Comparison of ENCODE assay signal across 8 cellular contexts in the genomic region with DNA sequence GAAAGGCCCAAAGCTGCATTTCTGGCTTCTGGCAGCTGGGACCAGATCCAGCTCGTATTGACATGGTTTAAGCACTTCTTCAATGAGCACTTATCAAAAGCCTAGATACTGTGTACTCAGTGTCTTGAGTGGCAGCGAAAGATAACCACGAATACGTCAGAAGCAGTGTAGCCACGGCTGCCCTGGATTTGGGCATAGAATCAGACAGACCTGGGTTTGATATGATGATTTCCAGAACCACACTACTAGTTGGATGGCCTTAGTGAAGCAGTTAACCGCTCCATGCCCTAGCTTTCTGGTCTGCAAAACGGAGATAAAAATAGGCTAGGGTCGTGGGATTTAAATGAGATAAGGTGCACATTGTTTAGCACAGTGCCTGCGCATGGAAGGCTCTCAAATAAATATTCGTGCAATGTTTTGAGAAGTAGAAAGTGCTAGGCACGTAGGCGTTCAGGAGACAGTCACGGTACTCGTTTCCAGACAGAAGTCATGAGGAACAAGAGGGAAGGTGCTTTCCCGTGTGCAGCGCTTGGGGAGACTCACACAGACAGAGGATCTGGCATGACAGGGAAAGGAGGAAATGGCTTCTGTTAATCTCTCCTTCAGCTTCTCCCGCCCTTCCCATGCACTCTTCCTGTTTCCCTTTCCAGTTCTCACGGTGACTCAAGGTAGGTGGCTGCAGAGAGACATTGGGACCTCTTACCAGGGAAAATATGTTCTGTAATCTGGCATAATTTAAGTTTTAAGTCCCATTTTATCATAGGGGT.
DNase-seq lines count a peak whose midpoint lies in the region; ATAC-seq and TF ChIP-seq lines count a peak whose summit lies in the region.

No MANE protein-coding gene starts in this region.

- H3K4me3 ChIP-seq in GM12864 (ENCODE audit: low read depth, low read length) (peak overlapping the region; percentile 65), mesodermal cell (ENCODE audit: extremely low read depth, insufficient read depth, low read length, poor library complexity, severe bottlenecking) (no peak overlapping the region), thymus (ENCODE audit: low read length) (peak overlapping the region; percentile 16)

- ATAC-seq in HG02610 (IDR thresholded peaks at IDR 0.05; ENCODE audit: unreplicated experiment), result peak; percentile 30

- peak overlapping the region; percentile 74 for H3K4me3 Mint-ChIP-seq in chondrocyte (ENCODE audit: unreplicated experiment)

- peak; percentile 56 for DNase-seq in GM12864 (ENCODE audit: low read depth)
- peak; percentile 57 for DNase-seq in RPMI7951 (ENCODE audit: low read depth)
- no peak for DNase-seq in chondrocyte (ENCODE audit: low spot score)
- no peak for DNase-seq in amniotic stem cell (lab: John Stamatoyannopoulos, UW)
- DNase-seq in COLO668 (lab: John Stamatoyannopoulos, UW; ENCODE audit: unreplicated experiment), result no peak

- 88% methylated on average over 16 of the region's 18 CpGs for WGBS in mesodermal cell (ENCODE audit: insufficient coverage in 2 of 2), 2 experiments
- 58% methylated on average over 18 of the region's 18 CpGs for WGBS in thymus

- peaks cover 67% of the 10 kb centered on the region for H3K4me1 Mint-ChIP-seq in chondrocyte (ENCODE audit: low read depth)

- H3K27ac ChIP-seq in mesodermal cell (ENCODE audit: low read depth, low read length, severe bottlenecking), result peak overlapping the region; percentile 95
- peak overlapping the region; percentile 87 for H3K27ac ChIP-seq in thymus (ENCODE audit: low read depth)

- H3K27me3 ChIP-seq in thymus (ENCODE audit: control insufficient read depth, insufficient read depth), result no peaks in the 10 kb centered on the region

- H3K27me3 Mint-ChIP-seq in chondrocyte (ENCODE audit: low read depth), result no peaks in the 10 kb centered on the region

- no peaks in the 10 kb centered on the region for H3K9me3 Mint-ChIP-seq in chondrocyte (ENCODE audit: low read depth)

- TF ChIP-seq CTCF in GM12864 (IDR thresholded peaks at IDR 0.05; ENCODE audit: low read depth, low read length, missing control alignments) (no peak), chondrocyte (IDR thresholded peaks at IDR 0.05) (no peak)

- H3K9me3 ChIP-seq in mesodermal cell (ENCODE audit: control insufficient read depth, low read length) (no peaks in the 10 kb centered on the region), thymus (ENCODE audit: control insufficient read depth) (no peaks in the 10 kb centered on the region)

- H3K36me3 Mint-ChIP-seq in chondrocyte (ENCODE audit: low read depth), result no peaks in the 10 kb centered on the region

- H3K36me3 ChIP-seq in mesodermal cell (ENCODE audit: control insufficient read depth, insufficient read depth, low read length), result no peaks in the 10 kb centered on the region
- H3K36me3 ChIP-seq in thymus (ENCODE audit: control insufficient read depth, insufficient read depth), result no peaks in the 10 kb centered on the region

- peak overlapping the region; percentile 95 for H3K27ac Mint-ChIP-seq in chondrocyte (ENCODE audit: unreplicated experiment)

- peaks cover 37% of the 10 kb centered on the region for H3K4me1 ChIP-seq in mesodermal cell (ENCODE audit: control insufficient read depth, insufficient read depth, low read length, poor library complexity, severe bottlenecking)
- H3K4me1 ChIP-seq in thymus (ENCODE audit: control insufficient read depth, insufficient read depth, low read length), result peaks cover 15% of the 10 kb centered on the region

Comparison
In these comparisons a context has a peak if more than half of its experiments do, and no peak if none do; other contexts are left out.
1. DNase-seq: peak in GM12864 (single experiment) and RPMI7951 (single experiment); none in chondrocyte (single experiment), amniotic stem cell (single experiment) and COLO668 (single experiment).